ENCODE assay signal across 14 cellular contexts in genomic region chr5:133523013-133523658, GRCh38.
"Had no signal": no experiment of that assay in that cellular context is flagged by ENCODE, and none has a peak within 500 bp of the region (broad histone marks: within the 10 kb centered on the region; RNA-seq: fewer than 3 reads in every experiment).

No MANE protein-coding gene starts in this region.

- H3K4me3 ChIP-seq: lower lobe of right lung, ovary, spleen, thyroid gland, uterus had no signal

- ATAC-seq: lower lobe of right lung, sciatic nerve had no signal

- H3K9me3 ChIP-seq: lower lobe of right lung, ovary, spleen, thyroid gland, uterus had no signal

- H3K4me1 ChIP-seq: lower lobe of right lung, spleen, thyroid gland, uterus had no signal

- H3K27me3 ChIP-seq: ovary, thyroid gland, uterus had no signal

- H3K36me3 ChIP-seq: lower lobe of right lung, ovary, spleen, thyroid gland, uterus had no signal

- DNase-seq: activated CD4-positive, CD25-positive, alpha-beta regulatory T cell treated with anti-CD3 and anti-CD28 coated beads, Interleukin-2, amount 50 U/mL, for 72 hours; activated naive CD4-positive, alpha-beta T cell treated with anti-CD3 and anti-CD28 coated beads, Interleukin-2, amount 50 U/mL, for 16 hours; activated T-cell treated with anti-CD3 and anti-CD28 coated beads, Interleukin-2, amount 50 U/mL, for 24 hours; foreskin melanocyte; immature natural killer cell; lower lobe of right lung; nephron progenitor cell; ovary; spleen; T1000; thyroid gland; uterus had no signal

- H3K27ac ChIP-seq: epithelial cell of prostate, lower lobe of right lung, ovary, spleen, thyroid gland, uterus had no signal
